In the genomic region with DNA sequence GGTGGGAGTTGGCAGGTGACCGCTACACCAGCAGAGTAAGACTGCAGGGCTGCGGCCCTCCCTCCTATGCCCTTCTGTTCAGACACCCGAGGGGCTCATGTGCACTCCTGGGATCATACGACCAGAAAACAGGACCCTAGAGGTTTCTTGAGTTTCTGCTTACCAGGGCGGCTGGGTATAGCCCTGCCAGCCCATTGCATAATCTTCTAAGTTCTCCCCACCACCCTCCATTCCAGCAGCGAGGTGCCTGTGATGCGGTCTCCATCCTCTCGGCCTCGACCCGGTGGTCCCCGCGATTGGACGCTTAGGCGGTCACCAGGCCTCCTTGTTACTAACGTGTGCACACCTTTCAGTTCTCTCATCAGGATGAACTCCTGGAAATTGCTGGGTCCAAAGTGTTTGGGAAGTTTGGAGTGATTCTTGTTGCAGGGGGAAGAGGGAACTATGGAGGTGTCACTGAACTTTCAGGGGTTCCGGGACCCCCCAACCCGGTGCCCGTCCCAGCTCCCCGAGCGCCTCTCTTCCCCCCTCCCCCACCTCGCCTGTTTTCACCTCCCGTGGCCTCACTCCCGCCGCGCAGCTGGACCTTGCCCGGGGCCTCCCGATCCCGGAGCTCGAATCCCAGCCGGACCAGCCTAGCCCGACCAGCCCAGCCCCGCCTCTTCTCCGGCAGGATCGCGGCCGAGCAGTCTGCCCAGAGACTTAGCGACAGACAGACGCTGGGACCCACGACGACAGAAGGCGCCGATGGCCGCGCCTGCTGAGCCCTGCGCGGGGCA, we compare ENCODE assay signal across 7 cellular contexts. TPM values are rescaled to one million over a fixed set of nuclear protein-coding genes. Genes with fewer than 3 reads are reported as not detected.
A peak's percentile ranks its signal among the peaks of the same experiment; 100 is the strongest.
DNase-seq lines count a peak whose midpoint lies in the region; ATAC-seq and TF ChIP-seq lines count a peak whose summit lies in the region.
"Not testable (repeated sequence)": the region's sequence is repeated elsewhere in the genome, so short reads cannot be mapped to it uniquely, and the experiment has no call there.

No MANE protein-coding gene starts in this region.

- BruUV-seq in IMR-90 (replicated peaks; lab: Mats Ljungman, UMichigan): not testable (repeated sequence)

- H4K91ac ChIP-seq in IMR-90 (ENCODE audit: insufficient read depth, low read depth, low read length); neuronal stem cell (ENCODE audit: low read depth, low read length, poor library complexity): not testable (repeated sequence)

- H3K79me1 ChIP-seq in IMR-90 (ENCODE audit: low read depth in 1 of 2, low read length in 2 of 2); neuronal stem cell (ENCODE audit: low read depth, low read length): not testable (repeated sequence)

- H3K9ac ChIP-seq in IMR-90 (ENCODE audit: low read depth, low read length); neuronal stem cell (ENCODE audit: low read depth, low read length, poor library complexity): not testable (repeated sequence)

- H3K27ac Mint-ChIP-seq in activated CD8-positive, alpha-beta memory T cell treated with anti-CD3 and anti-CD28 coated beads, Interleukin-2, amount 10 ng/mL, durations not matched to agents 7 days and 5 days; stimulated activated effector memory CD8-positive, alpha-beta T cell treated with anti-CD3 and anti-CD28 coated beads, Interleukin-12 subunit alpha, Interleukin-12 subunit beta, amount 100 ng/mL, for 72 hours: not testable (repeated sequence)

- H3K36me3 ChIP-seq in IMR-90 (ENCODE audit: control insufficient read depth, insufficient read depth, low read length); breast epithelium; neuronal stem cell (replicated peaks in 1 of 2; ENCODE audit: control insufficient read depth in 2 of 2, insufficient read depth in 2 of 2, low read length in 2 of 2): not testable (repeated sequence)

- H3K14ac ChIP-seq in IMR-90 (replicated peaks; ENCODE audit: low read depth, low read length); neuronal stem cell (ENCODE audit: low read length): not testable (repeated sequence)

- no CpG with 5 or more reads among the region's 46 CpGs for WGBS in IMR-90 (ENCODE audit: extremely low coverage in 2 of 2, insufficient read length in 1 of 2), 2 experiments
- WGBS in neuronal stem cell (ENCODE audit: extremely low coverage in 2 of 2, insufficient read length in 2 of 2, insufficient replicate concordance in 1 of 2), 2 donors: no CpG with 5 or more reads among the region's 46 CpGs

- not testable (repeated sequence) for DNase-seq in IMR-90; activated CD8-positive, alpha-beta memory T cell treated with anti-CD3 and anti-CD28 coated beads, Interleukin-2, amount 10 ng/mL, durations not matched to agents 7 days and 5 days; breast epithelium (ENCODE audit: low spot score in 2 of 2); Right ventricle myocardium superior; neuronal stem cell (ENCODE audit: low spot score); stimulated activated effector memory CD8-positive, alpha-beta T cell treated with anti-CD3 and anti-CD28 coated beads, Interleukin-12 subunit alpha, Interleukin-12 subunit beta, amount 100 ng/mL, for 72 hours (ENCODE audit: low spot score in 2 of 2)
- DNase-seq in left lobe of liver (ENCODE audit: low spot score): peak; percentile 79

- not testable (repeated sequence) for H4K8ac ChIP-seq in IMR-90 (ENCODE audit: low read depth in 2 of 2, low read length in 2 of 2); neuronal stem cell (ENCODE audit: low read depth, low read length)

- not testable (repeated sequence) for TF ChIP-seq CTCF in IMR-90 (conservative IDR thresholded peaks at IDR 0.05; ENCODE audit: low read depth, low read length); breast epithelium (IDR thresholded peaks at IDR 0.05)

- in situ Hi-C loops in IMR-90 (cut with MboI; ENCODE audit: low sequenced_read_pairs): not testable (repeated sequence)

- not testable (repeated sequence) for H3K4me3 Mint-ChIP-seq in activated CD8-positive, alpha-beta memory T cell treated with anti-CD3 and anti-CD28 coated beads, Interleukin-2, amount 10 ng/mL, durations not matched to agents 7 days and 5 days; stimulated activated effector memory CD8-positive, alpha-beta T cell treated with anti-CD3 and anti-CD28 coated beads, Interleukin-12 subunit alpha, Interleukin-12 subunit beta, amount 100 ng/mL, for 72 hours

- not testable (repeated sequence) for H3K27me3 ChIP-seq in IMR-90 (ENCODE audit: control insufficient read depth, insufficient read depth, low read length); breast epithelium; neuronal stem cell (ENCODE audit: control insufficient read depth in 3 of 3, insufficient read depth in 3 of 3, low read depth in 1 of 3, low read length in 3 of 3)

- not testable (repeated sequence) for H2AFZ ChIP-seq in IMR-90 (replicated peaks; ENCODE audit: low read length, poor library complexity); neuronal stem cell (ENCODE audit: low read length)

- CTCF ChIA-PET in IMR-90 (lab: Yijun Ruan, JAX); activated CD8-positive, alpha-beta memory T cell treated with anti-CD3 and anti-CD28 coated beads, Interleukin-2, amount 10 ng/mL, durations not matched to agents 7 days and 5 days (lab: Charles Lee): not testable (repeated sequence)

- dilution Hi-C loops in IMR-90 (cut with HindIII; ENCODE audit: low sequenced_read_pairs, unreplicated experiment): not testable (repeated sequence)

- intact Hi-C loops in IMR-90 (cut with micrococcal nuclease); breast epithelium (cut with DNase I; ENCODE audit: low total_unique reads); Right ventricle myocardium superior (cut with DNase I): not testable (repeated sequence)

- not testable (repeated sequence) for H2AK9ac ChIP-seq in IMR-90 (replicated peaks; ENCODE audit: low read depth, low read length, poor library complexity)

- not testable (repeated sequence) for H2BK120ac ChIP-seq in IMR-90 (ENCODE audit: low read depth, low read length); neuronal stem cell (ENCODE audit: low read depth, low read length)

- H2BK5ac ChIP-seq in IMR-90 (ENCODE audit: low read depth, low read length, poor library complexity, severe bottlenecking); neuronal stem cell (ENCODE audit: low read length): not testable (repeated sequence)

- TF ChIP-seq POLR2A in IMR-90 (IDR thresholded peaks at IDR 0.05; ENCODE audit: low read depth, low read length); breast epithelium (IDR thresholded peaks at IDR 0.05): not testable (repeated sequence)

- not testable (repeated sequence) for H3K36me3 Mint-ChIP-seq in activated CD8-positive, alpha-beta memory T cell treated with anti-CD3 and anti-CD28 coated beads, Interleukin-2, amount 10 ng/mL, durations not matched to agents 7 days and 5 days; stimulated activated effector memory CD8-positive, alpha-beta T cell treated with anti-CD3 and anti-CD28 coated beads, Interleukin-12 subunit alpha, Interleukin-12 subunit beta, amount 100 ng/mL, for 72 hours

- H2AK5ac ChIP-seq in IMR-90 (ENCODE audit: low read depth, low read length); neuronal stem cell (ENCODE audit: low read depth, low read length): not testable (repeated sequence)

- not testable (repeated sequence) for H2BK12ac ChIP-seq in neuronal stem cell (ENCODE audit: low read length)

- not testable (repeated sequence) for H2BK15ac ChIP-seq in IMR-90 (ENCODE audit: low read depth, low read length); neuronal stem cell (ENCODE audit: low read length)

- H3K27ac ChIP-seq in IMR-90 (ENCODE audit: insufficient read depth, low read length); breast epithelium; neuronal stem cell (replicated peaks; ENCODE audit: low read length): not testable (repeated sequence)

- H3K27me3 Mint-ChIP-seq in activated CD8-positive, alpha-beta memory T cell treated with anti-CD3 and anti-CD28 coated beads, Interleukin-2, amount 10 ng/mL, durations not matched to agents 7 days and 5 days: not testable (repeated sequence)

- not testable (repeated sequence) for H4K5ac ChIP-seq in IMR-90 (ENCODE audit: low read depth, low read length)

- not testable (repeated sequence) for H3K9me3 Mint-ChIP-seq in activated CD8-positive, alpha-beta memory T cell treated with anti-CD3 and anti-CD28 coated beads, Interleukin-2, amount 10 ng/mL, durations not matched to agents 7 days and 5 days (ENCODE audit: low read depth); stimulated activated effector memory CD8-positive, alpha-beta T cell treated with anti-CD3 and anti-CD28 coated beads, Interleukin-12 subunit alpha, Interleukin-12 subunit beta, amount 100 ng/mL, for 72 hours

- H4K20me1 ChIP-seq in IMR-90 (ENCODE audit: insufficient read depth, low read length): not testable (repeated sequence)

- H2BK20ac ChIP-seq in IMR-90 (ENCODE audit: low read depth, low read length): not testable (repeated sequence)

- not testable (repeated sequence) for H3K9me3 ChIP-seq in IMR-90 (ENCODE audit: control insufficient read depth, insufficient read depth, low read length); breast epithelium; neuronal stem cell (replicated peaks in 1 of 2; ENCODE audit: control insufficient read depth in 2 of 2, insufficient read depth in 1 of 2, low read depth in 1 of 2, low read length in 2 of 2)

- not testable (repeated sequence) for H3K18ac ChIP-seq in IMR-90 (ENCODE audit: low read depth, low read length); neuronal stem cell (ENCODE audit: low read length)

- POLR2A ChIA-PET in IMR-90 (lab: Charles Lee; ENCODE audit: unreplicated experiment): not testable (repeated sequence)

- H3K4me2 ChIP-seq in IMR-90 (ENCODE audit: low read depth, low read length): not testable (repeated sequence)
- peak overlapping the region; percentile 18 for H3K4me2 ChIP-seq in neuronal stem cell (ENCODE audit: insufficient read depth, low read length, poor library complexity, severe bottlenecking)

- not testable (repeated sequence) for TF ChIP-seq RAD21 in IMR-90 (IDR thresholded peaks at IDR 0.05; ENCODE audit: low read length)

- not testable (repeated sequence) for H3K4ac ChIP-seq in IMR-90 (ENCODE audit: low read depth, low read length); neuronal stem cell (ENCODE audit: low read length)

- H3K56ac ChIP-seq in IMR-90 (ENCODE audit: extremely low read depth, insufficient read depth, low read length): not testable (repeated sequence)

- not testable (repeated sequence) for H3K9me1 ChIP-seq in IMR-90 (ENCODE audit: insufficient read depth, low read length)

- not testable (repeated sequence) for H3K23ac ChIP-seq in IMR-90 (ENCODE audit: low read depth, low read length); neuronal stem cell (ENCODE audit: low read depth, low read length, poor library complexity)

- ATAC-seq in IMR-90 (ENCODE audit: low read depth) (peak; percentile 88), Right ventricle myocardium superior (ENCODE audit: poor library complexity) (peak; percentile 81), left lobe of liver (peak; percentile 89)
- peak; percentile 45 for ATAC-seq in activated CD8-positive, alpha-beta memory T cell treated with anti-CD3 and anti-CD28 coated beads, Interleukin-2, amount 10 ng/mL, durations not matched to agents 7 days and 5 days
- peak; percentile 50 for ATAC-seq in stimulated activated effector memory CD8-positive, alpha-beta T cell treated with anti-CD3 and anti-CD28 coated beads, Interleukin-12 subunit alpha, Interleukin-12 subunit beta, amount 100 ng/mL, for 72 hours

- H3K4me1 Mint-ChIP-seq in activated CD8-positive, alpha-beta memory T cell treated with anti-CD3 and anti-CD28 coated beads, Interleukin-2, amount 10 ng/mL, durations not matched to agents 7 days and 5 days; stimulated activated effector memory CD8-positive, alpha-beta T cell treated with anti-CD3 and anti-CD28 coated beads, Interleukin-12 subunit alpha, Interleukin-12 subunit beta, amount 100 ng/mL, for 72 hours: not testable (repeated sequence)

- not testable (repeated sequence) for H3K4me1 ChIP-seq in IMR-90 (ENCODE audit: control insufficient read depth, insufficient read depth, low read length); breast epithelium; neuronal stem cell (ENCODE audit: control insufficient read depth in 2 of 2, insufficient read depth in 1 of 2, low read depth in 1 of 2, low read length in 2 of 2)

- H3K4me3 ChIP-seq in IMR-90 (ENCODE audit: insufficient read depth, low read depth, low read length); neuronal stem cell (ENCODE audit: low read length in 2 of 2): not testable (repeated sequence)
- peak overlapping the region in 2 of 3 donors; percentile 30 to 54 for H3K4me3 ChIP-seq in breast epithelium

RNA-seq across cellular contexts. Expression of a gene that starts 8.8 kb away (rescaled TPM):
- total RNA-seq in IMR-90 (2012; rRNA removed): 89.7 and 103 TPM in 2 replicates
- polyA plus RNA-seq in IMR-90 (2012; rRNA removed): 184 and 195 TPM in 2 replicates
- polyA plus RNA-seq in IMR-90 (2012; cell fraction: cytosol; rRNA removed): 140 and 183 TPM in 2 replicates
- polyA plus RNA-seq in IMR-90 (2012; cell fraction: nucleus; rRNA removed; ENCODE audit: low replicate concordance): 136 and 180 TPM in 2 replicates
- total RNA-seq in activated CD8-positive, alpha-beta memory T cell treated with anti-CD3 and anti-CD28 coated beads, Interleukin-2, amount 10 ng/mL, durations not matched to agents 7 days and 5 days: 10 to 100 TPM; 81.3 to 95.9 TPM
- total RNA-seq in breast epithelium: 10 to 100 TPM; 39.5 to 67.2 (median 49.3) TPM
- total RNA-seq in Right ventricle myocardium superior: 186 TPM
- 53.3 TPM for total RNA-seq in left lobe of liver
- 72.1 TPM for polyA plus RNA-seq in neuronal stem cell (2013, experiment 1 of 2)
- 72.8 TPM for polyA plus RNA-seq in neuronal stem cell (2013, experiment 2 of 2)
